ENCODE assay signal across 9 cellular contexts in genomic region chr6:43355862-43356590, GRCh38. TPM values are rescaled to one million over a fixed set of nuclear protein-coding genes. Genes with fewer than 3 reads are reported as not detected.
DNase-seq lines count a peak whose midpoint lies in the region; ATAC-seq and TF ChIP-seq lines count a peak whose summit lies in the region.
"Had no signal": no experiment of that assay in that cellular context is flagged by ENCODE, and none has a peak within 500 bp of the region (broad histone marks: within the 10 kb centered on the region; RNA-seq: fewer than 3 reads in every experiment).

No MANE protein-coding gene starts in this region.

- no peak overlapping the region for H3K4me3 Mint-ChIP-seq in CD8-positive, alpha-beta T cell
- H3K4me3 Mint-ChIP-seq: activated naive CD8-positive, alpha-beta T cell had no signal

- peak; percentile 34 for ATAC-seq in CD8-positive, alpha-beta T cell
- ATAC-seq in left colon = peak; percentile 92
- ATAC-seq in HG02759 (IDR thresholded peaks at IDR 0.05; ENCODE audit: unreplicated experiment) = no peak
- ATAC-seq in GM18868 (IDR thresholded peaks at IDR 0.05; ENCODE audit: unreplicated experiment) = no peak

- H3K36me3 Mint-ChIP-seq in CD8-positive, alpha-beta T cell = peaks cover 75% of the 10 kb centered on the region

- no peak for DNase-seq in CD8-positive, alpha-beta T cell
- DNase-seq in HFF-Myc (ENCODE audit: extremely low read depth, low read depth) (no peak), amniotic epithelial cell (ENCODE audit: low read depth) (peak; percentile 8), left colon (no peak), T-helper 2 cell (no peak), NCI-H345 (lab: John Stamatoyannopoulos, UW) (no peak)

- peaks cover 3% of the 10 kb centered on the region for H3K4me1 Mint-ChIP-seq in CD8-positive, alpha-beta T cell (ENCODE audit: low read depth)

- H3K9me3 ChIP-seq in CD8-positive, alpha-beta T cell (ENCODE audit: low read length) = no peaks in the 10 kb centered on the region

- H3K9me3 Mint-ChIP-seq in CD8-positive, alpha-beta T cell = no peaks in the 10 kb centered on the region

- POLR2A ChIA-PET in CD8-positive, alpha-beta T cell (lab: Charles Lee) = no interaction called here

- peaks cover 39% of the 10 kb centered on the region for H3K36me3 ChIP-seq in CD8-positive, alpha-beta T cell (ENCODE audit: insufficient read depth, low read length)

- CTCF ChIA-PET in CD8-positive, alpha-beta T cell (lab: Charles Lee) = interaction anchor here (0.9 to 6.9 kb wide), 4 partner anchors 14 to 150 kb away, joined by 3 to 47 read pairs (median 4); partner anchors contain the start of gene ZNF318

- no peak overlapping the region for H3K4me3 ChIP-seq in CD8-positive, alpha-beta T cell (ENCODE audit: low read depth, low read length)
- no peak overlapping the region for H3K4me3 ChIP-seq in HFF-Myc (replicated peaks; ENCODE audit: low read depth, low read length)

- TF ChIP-seq CTCF in CD8-positive, alpha-beta T cell (IDR thresholded peaks at IDR 0.05) = no peak
- peak; percentile 23 for TF ChIP-seq CTCF in HFF-Myc (IDR thresholded peaks at IDR 0.05; ENCODE audit: low read depth, low read length, missing control alignments)

- H3K27ac ChIP-seq in CD8-positive, alpha-beta T cell (ENCODE audit: low read depth, low read length) = no peak overlapping the region

- intact Hi-C loops in CD8-positive, alpha-beta T cell (cut with DNase I, micrococcal nuclease) = no loop called here
- intact Hi-C loops in left colon (cut with DNase I, micrococcal nuclease) = no loop called here

- no peaks in the 10 kb centered on the region for H3K27me3 ChIP-seq in CD8-positive, alpha-beta T cell (ENCODE audit: insufficient read depth, low read length)

- no peaks in the 10 kb centered on the region for H3K27me3 Mint-ChIP-seq in CD8-positive, alpha-beta T cell (ENCODE audit: low read depth)
- H3K27me3 Mint-ChIP-seq: activated naive CD8-positive, alpha-beta T cell had no signal

- no peaks in the 10 kb centered on the region for H3K4me1 ChIP-seq in CD8-positive, alpha-beta T cell (ENCODE audit: insufficient read depth, low read length)

- H3K27ac Mint-ChIP-seq in CD8-positive, alpha-beta T cell = no peak overlapping the region
- H3K27ac Mint-ChIP-seq: activated naive CD8-positive, alpha-beta T cell had no signal

RNA-seq across cellular contexts. Expression of gene ZNF318, which starts 13.4 kb away (rescaled TPM):
- total RNA-seq in CD8-positive, alpha-beta T cell = 10 to 100 TPM; 18.2 TPM
- 10 to 100 TPM; 12.3 to 13.2 TPM for total RNA-seq in left colon

RNA-seq across cellular contexts. Expression of gene CRIP3, which starts 47.4 kb away (rescaled TPM):
- total RNA-seq in CD8-positive, alpha-beta T cell = under 1 TPM; 0.64 to 0.84 TPM
- 1 to 10 TPM; 1.4 TPM for total RNA-seq in left colon

RNA-seq across cellular contexts. Expression of gene SLC22A7, which starts 58.0 kb away (rescaled TPM):
- total RNA-seq in CD8-positive, alpha-beta T cell = not detected
- not detected for total RNA-seq in left colon

Comparison
In these comparisons a context has a peak if more than half of its experiments do, and no peak if none do; other contexts are left out.
1. ATAC-seq: peak in CD8-positive, alpha-beta T cell (single experiment) and left colon (single experiment); none in HG02759 (single experiment) and GM18868 (single experiment).